25 cellular contexts compared by ENCODE assay signal in the genomic region with DNA sequence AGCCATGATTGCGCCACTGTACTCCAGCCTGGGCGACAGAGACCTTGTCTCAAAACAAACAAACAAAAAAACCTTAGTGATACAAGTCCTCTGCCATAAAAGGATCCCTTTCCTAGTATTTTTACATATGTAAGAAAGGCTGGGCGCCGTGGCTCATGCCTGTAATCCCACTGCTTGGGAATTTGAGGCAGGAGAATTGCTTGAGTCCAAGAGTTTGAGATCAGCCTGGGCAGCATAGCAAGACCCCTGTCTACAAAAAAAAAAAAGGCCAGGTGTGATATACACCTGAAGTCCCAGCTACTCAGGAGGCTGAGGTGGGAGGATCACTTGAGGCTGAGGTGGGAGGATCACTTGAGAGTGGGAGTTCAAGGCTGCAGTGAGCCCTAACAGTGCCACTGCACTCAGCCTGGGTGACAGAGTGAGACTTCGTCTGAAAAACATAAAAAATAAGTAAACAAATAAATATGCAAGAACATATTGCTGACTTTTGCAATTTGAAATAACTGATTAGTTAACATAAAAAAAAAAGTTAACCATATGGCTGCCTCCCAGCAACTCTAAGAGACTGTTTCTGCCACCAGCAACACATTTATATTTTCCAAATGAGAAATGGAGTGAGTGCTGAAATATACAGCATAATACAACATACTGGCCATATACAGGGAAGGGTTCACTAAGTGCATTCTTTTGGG.
"Had no signal": no experiment of that assay in that cellular context is flagged by ENCODE, and none has a peak within 500 bp of the region (broad histone marks: within the 10 kb centered on the region; RNA-seq: fewer than 3 reads in every experiment).

No MANE protein-coding gene starts in this region.

- H3K4me3 Mint-ChIP-seq: activated CD4-positive, alpha-beta T cell treated with anti-CD3 and anti-CD28 coated beads, Interleukin-2, amount 10 ng/mL, durations not matched to agents 24 days and 14 days; activated T-cell treated with anti-CD3 and anti-CD28 coated beads, Interleukin-2, amount 50 U/mL, for 4 hours; endodermal cell; natural killer cell had no signal

- H3K27ac ChIP-seq: colonic mucosa, esophagus squamous epithelium, gastrocnemius medialis, pancreas, psoas muscle, right atrium auricular region, upper lobe of right lung had no signal

- H3K4me3 ChIP-seq: colonic mucosa, esophagus squamous epithelium, gastrocnemius medialis, pancreas, psoas muscle, right atrium auricular region, upper lobe of right lung had no signal

- DNase-seq: activated CD4-positive, alpha-beta T cell treated with anti-CD3 and anti-CD28 coated beads, Interleukin-2, amount 10 ng/mL, durations not matched to agents 24 days and 14 days; activated CD4-positive, CD25-positive, alpha-beta regulatory T cell; activated CD8-positive, alpha-beta memory T cell treated with anti-CD3 and anti-CD28 coated beads, Interleukin-2, amount 50 U/mL, for 48 hours; activated naive CD4-positive, alpha-beta T cell treated with Interleukin-2 at 50 U/mL for 16 hours; activated T-cell treated with anti-CD3 and anti-CD28 coated beads, Interleukin-2, amount 50 U/mL, for 4 hours; amygdala; colonic mucosa; endodermal cell; esophagus squamous epithelium; gastrocnemius medialis; left ventricle myocardium superior; mammary epithelial cell; midbrain; natural killer cell; pancreas; psoas muscle; stimulated activated CD4-positive, alpha-beta T cell treated with anti-CD3 and anti-CD28 coated beads, Interleukin-4, amount 100 ng/mL, for 24 hours; stimulated activated naive CD8-positive, alpha-beta T cell treated with anti-CD3 and anti-CD28 coated beads, Interleukin-15, Interleukin-2, amounts not matched to agents 100 U/mL and 50 U/mL, for 24 hours; T-helper 1 cell; T1000; upper lobe of right lung had no signal

- H3K9me3 ChIP-seq: colonic mucosa, esophagus squamous epithelium, gastrocnemius medialis, pancreas, psoas muscle, right atrium auricular region, upper lobe of right lung had no signal

- FAIRE-seq: bronchial epithelial cell, islet of Langerhans, pancreas had no signal

- ATAC-seq: activated T-cell treated with anti-CD3 and anti-CD28 coated beads, Interleukin-2, amount 50 U/mL, for 4 hours; gastrocnemius medialis; left ventricle myocardium superior; natural killer cell; pancreas; psoas muscle; stimulated activated naive CD8-positive, alpha-beta T cell treated with anti-CD3 and anti-CD28 coated beads, Interleukin-15, Interleukin-2, amounts not matched to agents 100 U/mL and 50 U/mL, for 24 hours; upper lobe of right lung had no signal

- H3K27me3 ChIP-seq: colonic mucosa, esophagus squamous epithelium, gastrocnemius medialis, pancreas, right atrium auricular region, upper lobe of right lung had no signal

- H3K9me3 Mint-ChIP-seq: activated CD4-positive, alpha-beta T cell treated with anti-CD3 and anti-CD28 coated beads, Interleukin-2, amount 10 ng/mL, durations not matched to agents 24 days and 14 days; activated T-cell treated with anti-CD3 and anti-CD28 coated beads, Interleukin-2, amount 50 U/mL, for 4 hours; activated T-helper 2 cell treated with anti-CD3 and anti-CD28 coated beads, Interferon-gamma antibody, Interleukin-2, Interleukin-4, amounts not matched to agents 10 μg/mL and 5 μg/mL and 100 μg/mL, durations not matched to agents 14 hours and 24 hours and 36 hours; endodermal cell; natural killer cell had no signal

- H3K36me3 ChIP-seq: colonic mucosa, esophagus squamous epithelium, gastrocnemius medialis, pancreas, right atrium auricular region, upper lobe of right lung had no signal

- H3K27me3 Mint-ChIP-seq: activated CD4-positive, alpha-beta T cell treated with anti-CD3 and anti-CD28 coated beads, Interleukin-2, amount 10 ng/mL, durations not matched to agents 24 days and 14 days had no signal

- H3K36me3 Mint-ChIP-seq: natural killer cell had no signal

- H3K27ac Mint-ChIP-seq: activated CD4-positive, alpha-beta T cell treated with anti-CD3 and anti-CD28 coated beads, Interleukin-2, amount 10 ng/mL, durations not matched to agents 24 days and 14 days; activated T-helper 2 cell treated with anti-CD3 and anti-CD28 coated beads, Interferon-gamma antibody, Interleukin-2, Interleukin-4, amounts not matched to agents 10 μg/mL and 5 μg/mL and 100 μg/mL, durations not matched to agents 14 hours and 24 hours and 36 hours; endodermal cell; natural killer cell had no signal

- H3K4me1 ChIP-seq: psoas muscle had no signal
